ENCODE assay signal across 38 cellular contexts in genomic region chr13:112345826-112346172, GRCh38. TPM values are rescaled to one million over a fixed set of nuclear protein-coding genes. Genes with fewer than 3 reads are reported as not detected.
"Had no signal": no experiment of that assay in that cellular context is flagged by ENCODE, and none has a peak within 500 bp of the region (broad histone marks: within the 10 kb centered on the region; RNA-seq: fewer than 3 reads in every experiment).

No MANE protein-coding gene starts in this region.

- H3K4me1 Mint-ChIP-seq: activated naive CD4-positive, alpha-beta T cell treated with anti-CD3 and anti-CD28 coated beads, Interleukin-2, amount 10 ng/mL, durations not matched to agents 7 days and 5 days; activated naive CD8-positive, alpha-beta T cell treated with anti-CD3 and anti-CD28 coated beads, Interleukin-2, amount 10 ng/mL, durations not matched to agents 7 days and 5 days had no signal

- H3K36me3 Mint-ChIP-seq: activated CD4-positive, alpha-beta memory T cell treated with anti-CD3 and anti-CD28 coated beads for 36 hours; activated naive CD4-positive, alpha-beta T cell treated with anti-CD3 and anti-CD28 coated beads, Interleukin-2, amount 10 ng/mL, durations not matched to agents 7 days and 5 days; activated naive CD8-positive, alpha-beta T cell treated with anti-CD3 and anti-CD28 coated beads, Interleukin-2, amount 10 ng/mL, durations not matched to agents 7 days and 5 days; naive thymus-derived CD8-positive, alpha-beta T cell had no signal

- H3K27me3 ChIP-seq: ascending aorta, brain microvascular endothelial cell, thyroid gland had no signal

- H3K4me3 Mint-ChIP-seq: activated CD4-positive, alpha-beta memory T cell treated with anti-CD3 and anti-CD28 coated beads for 36 hours; activated naive CD4-positive, alpha-beta T cell treated with anti-CD3 and anti-CD28 coated beads, Interleukin-2, amount 10 ng/mL, durations not matched to agents 7 days and 5 days; activated naive CD8-positive, alpha-beta T cell treated with anti-CD3 and anti-CD28 coated beads, Interleukin-2, amount 10 ng/mL, durations not matched to agents 7 days and 5 days; activated T-helper 1 cell treated with anti-CD3 and anti-CD28 coated beads, Interleukin-12 subunit alpha, Interleukin-12 subunit beta, Interleukin-2, Interleukin-4 antibody, amounts not matched to agents 30 ng/mL and 10 ng/mL and 1 ng/mL, durations not matched to agents 14 hours and 24 hours and 36 hours; stimulated activated naive CD8-positive, alpha-beta T cell treated with anti-CD3 and anti-CD28 coated beads, Interleukin-15, Interleukin-2, amounts not matched to agents 100 ng/mL and 50 ng/mL, for 24 hours; T-helper 1 cell treated with Interleukin-12 subunit alpha and Interleukin-12 subunit beta and Interleukin-4 antibody, amounts not matched to agents 30 μg/mL and 1 μg/mL, for 36 hours had no signal

- H3K9me3 Mint-ChIP-seq: activated CD4-positive, alpha-beta memory T cell treated with anti-CD3 and anti-CD28 coated beads for 36 hours; activated naive CD4-positive, alpha-beta T cell treated with anti-CD3 and anti-CD28 coated beads, Interleukin-2, amount 10 ng/mL, durations not matched to agents 7 days and 5 days; activated naive CD8-positive, alpha-beta T cell treated with anti-CD3 and anti-CD28 coated beads, Interleukin-2, amount 10 ng/mL, durations not matched to agents 7 days and 5 days; activated T-helper 1 cell treated with anti-CD3 and anti-CD28 coated beads, Interleukin-12 subunit alpha, Interleukin-12 subunit beta, Interleukin-2, Interleukin-4 antibody, amounts not matched to agents 30 ng/mL and 10 ng/mL and 1 ng/mL, durations not matched to agents 14 hours and 24 hours and 36 hours; stimulated activated naive CD8-positive, alpha-beta T cell treated with anti-CD3 and anti-CD28 coated beads, Interleukin-15, Interleukin-2, amounts not matched to agents 100 ng/mL and 50 ng/mL, for 24 hours; T-helper 1 cell treated with Interleukin-12 subunit alpha and Interleukin-12 subunit beta and Interleukin-4 antibody, amounts not matched to agents 30 μg/mL and 1 μg/mL, for 36 hours had no signal

- H3K9me3 ChIP-seq: ascending aorta, gastroesophageal sphincter, neutrophil, thyroid gland had no signal

- H3K4me1 ChIP-seq: ascending aorta, gastroesophageal sphincter had no signal

- H3K27ac ChIP-seq: ascending aorta, brain microvascular endothelial cell, gastroesophageal sphincter, neutrophil, skin epidermis, thyroid gland, WERI-Rb-1 had no signal

- DNase-seq: activated CD8-positive, alpha-beta memory T cell treated with anti-CD3 and anti-CD28 coated beads, Interleukin-2, amount 50 U/mL, for 4 hours; activated gamma-delta T cell; activated naive CD4-positive, alpha-beta T cell treated with anti-CD3 and anti-CD28 coated beads, Interleukin-2, amount 10 ng/mL, durations not matched to agents 7 days and 5 days; activated naive CD8-positive, alpha-beta T cell treated with anti-CD3 and anti-CD28 coated beads, Interleukin-2, amount 10 ng/mL, durations not matched to agents 7 days and 5 days; activated T-cell treated with anti-CD3 and anti-CD28 coated beads, Interleukin-2, amount 50 U/mL, for 1 hour; brain microvascular endothelial cell; head of caudate nucleus; hippocampal formation; left colon; naive thymus-derived CD8-positive, alpha-beta T cell; stimulated activated CD4-positive, alpha-beta T cell treated with anti-CD3 and anti-CD28 coated beads, Interleukin-12 subunit alpha, Interleukin-12 subunit beta, amount 100 ng/mL, for 4 hours; stimulated activated CD4-positive, alpha-beta T cell treated with anti-CD3 and anti-CD28 coated beads, Interleukin-4, amount 100 ng/mL, for 1 hour; T-helper 9 cell; thyroid gland had no signal

- ATAC-seq: activated CD4-positive, CD25-positive, alpha-beta regulatory T cell treated with anti-CD3 and anti-CD28 coated beads, Interleukin-2, amount 50 U/mL, for 24 hours; gastroesophageal sphincter; left colon; naive thymus-derived CD8-positive, alpha-beta T cell; sciatic nerve had no signal

- H3K4me3 ChIP-seq: ascending aorta, gastroesophageal sphincter, skin epidermis, thyroid gland had no signal

- H3K27ac Mint-ChIP-seq: activated CD4-positive, alpha-beta memory T cell treated with anti-CD3 and anti-CD28 coated beads for 36 hours; activated naive CD4-positive, alpha-beta T cell treated with anti-CD3 and anti-CD28 coated beads, Interleukin-2, amount 10 ng/mL, durations not matched to agents 7 days and 5 days; activated naive CD8-positive, alpha-beta T cell treated with anti-CD3 and anti-CD28 coated beads, Interleukin-2, amount 10 ng/mL, durations not matched to agents 7 days and 5 days; activated T-helper 1 cell treated with anti-CD3 and anti-CD28 coated beads, Interleukin-12 subunit alpha, Interleukin-12 subunit beta, Interleukin-2, Interleukin-4 antibody, amounts not matched to agents 30 ng/mL and 10 ng/mL and 1 ng/mL, durations not matched to agents 14 hours and 24 hours and 36 hours; naive thymus-derived CD8-positive, alpha-beta T cell; progenitor cell of endocrine pancreas; stimulated activated naive CD8-positive, alpha-beta T cell treated with anti-CD3 and anti-CD28 coated beads, Interleukin-15, Interleukin-2, amounts not matched to agents 100 ng/mL and 50 ng/mL, for 24 hours; T-helper 1 cell treated with Interleukin-12 subunit alpha and Interleukin-12 subunit beta and Interleukin-4 antibody, amounts not matched to agents 30 μg/mL and 1 μg/mL, for 36 hours had no signal

RNA-seq across cellular contexts. Expression of gene SPACA7, which starts 30.4 kb away (rescaled TPM):
- total RNA-seq: activated CD4-positive, alpha-beta memory T cell treated with anti-CD3 and anti-CD28 coated beads for 36 hours; activated CD8-positive, alpha-beta memory T cell treated with anti-CD3 and anti-CD28 coated beads for 36 hours; activated naive CD8-positive, alpha-beta T cell treated with anti-CD3 and anti-CD28 coated beads, Interleukin-2, amount 10 ng/mL, durations not matched to agents 7 days and 5 days; activated T-helper 1 cell treated with anti-CD3 and anti-CD28 coated beads, Interleukin-12 subunit alpha, Interleukin-12 subunit beta, Interleukin-2, Interleukin-4 antibody, amounts not matched to agents 30 ng/mL and 10 ng/mL and 1 ng/mL, durations not matched to agents 14 hours and 24 hours and 36 hours; ascending aorta; cardiac septum; endothelial cell of umbilical vein; fibroblast of lung; fibroblast of villous mesenchyme; gastroesophageal sphincter; left colon; liver; naive thymus-derived CD8-positive, alpha-beta T cell; osteocyte; progenitor cell of endocrine pancreas; renal cortical epithelial cell; sciatic nerve; subcutaneous adipose tissue; thyroid gland; ureter had no signal
- polyA plus RNA-seq: endothelial cell of umbilical vein; esophagus; fibroblast of lung; keratinocyte; liver; naive thymus-derived CD8-positive, alpha-beta T cell had no signal
